ENCODE assay signal across 1 cellular context in the genomic region with DNA sequence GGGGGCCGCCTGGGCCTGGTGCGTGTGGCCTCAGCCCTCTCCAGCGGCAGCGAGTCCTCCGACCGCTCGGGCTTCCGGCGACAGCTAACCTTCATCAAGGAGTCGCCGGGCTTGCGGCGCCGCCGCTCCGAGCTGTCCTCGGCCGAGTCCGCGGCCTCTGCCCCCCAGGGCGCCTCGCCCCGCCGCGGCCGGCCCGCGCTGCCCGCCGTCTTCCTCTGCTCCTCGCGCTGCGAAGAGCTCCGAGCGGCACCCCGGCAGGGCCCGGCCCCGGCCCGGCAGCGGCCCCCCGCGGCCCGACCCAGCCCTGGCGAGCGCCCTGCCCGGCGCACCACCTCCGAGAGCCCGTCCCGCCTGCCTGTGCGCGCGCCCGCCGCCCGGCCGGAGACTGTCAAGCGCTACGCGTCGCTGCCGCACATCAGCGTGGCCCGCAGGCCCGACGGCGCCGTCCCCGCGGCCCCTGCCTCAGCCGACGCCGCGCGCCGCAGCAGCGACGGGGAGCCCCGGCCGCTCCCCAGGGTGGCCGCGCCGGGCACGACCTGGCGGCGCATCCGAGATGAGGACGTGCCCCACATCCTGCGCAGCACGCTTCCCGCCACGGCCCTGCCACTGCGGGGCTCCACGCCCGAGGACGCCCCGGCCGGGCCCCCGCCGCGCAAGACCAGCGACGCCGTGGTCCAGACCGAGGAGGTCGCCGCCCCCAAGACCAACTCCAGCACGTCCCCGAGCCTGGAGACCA.
TF ChIP-seq lines count a peak whose summit lies in the region.

No MANE protein-coding gene starts in this region.

TF ChIP-seq in H1, 55 proteins besides CTCF, POLR2A, EP300 and RAD21:
- TF ChIP-seq JUND (IDR thresholded peaks at IDR 0.05; ENCODE audit: low read length) = no peak
- TF ChIP-seq, protein P1, sequence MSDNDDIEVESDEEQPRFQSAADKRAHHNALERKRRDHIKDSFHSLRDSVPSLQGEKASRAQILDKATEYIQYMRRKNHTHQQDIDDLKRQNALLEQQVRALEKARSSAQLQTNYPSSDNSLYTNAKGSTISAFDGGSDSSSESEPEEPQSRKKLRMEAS (IDR thresholded peaks at IDR 0.05) = peak; percentile 49; the same call in 1 of the 2 replicates
- TF ChIP-seq E2F6 (IDR thresholded peaks at IDR 0.05) = 0 out of 2 replicates have a peak, but pooled peaks have one; percentile 30
- no peak for TF ChIP-seq KDM4A (IDR thresholded peaks at IDR 0.05; ENCODE audit: low read depth, low read length, severe bottlenecking)
- TF ChIP-seq CBX5 (IDR thresholded peaks at IDR 0.05; ENCODE audit: low read depth, low read length) = no peak
- TF ChIP-seq EGR1 (IDR thresholded peaks at IDR 0.05; ENCODE audit: borderline replicate concordance, low read depth, low read length) = no peak
- no peak for TF ChIP-seq CBX8 (IDR thresholded peaks at IDR 0.05; ENCODE audit: borderline replicate concordance, low read depth, low read length)
TF ChIP-seq in H1: peak in this region for 2.
